26 cellular contexts compared by ENCODE assay signal in the genomic region with DNA sequence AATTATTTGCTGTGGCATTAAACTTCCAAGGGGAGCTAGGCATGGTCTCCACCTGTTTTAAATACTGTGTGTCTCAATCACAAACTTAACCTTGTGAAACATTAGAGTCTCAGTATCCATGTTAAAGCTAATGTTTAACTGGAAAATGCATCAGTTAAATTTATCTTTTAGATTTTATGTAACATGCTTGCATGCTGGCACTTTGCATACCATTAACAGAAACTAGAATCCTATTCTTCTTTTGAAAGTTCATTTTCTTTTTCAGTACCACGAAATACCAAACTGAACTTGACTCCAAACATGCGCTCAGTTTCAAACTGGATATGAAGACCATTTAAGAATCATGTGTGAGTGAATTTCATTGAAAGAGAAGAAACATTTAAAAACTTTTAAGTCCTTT.
"Had no signal": no experiment of that assay in that cellular context is flagged by ENCODE, and none has a peak within 500 bp of the region (broad histone marks: within the 10 kb centered on the region; RNA-seq: fewer than 3 reads in every experiment).

No MANE protein-coding gene starts in this region.

- DNase-seq: dermis blood vessel endothelial cell; effector memory CD4-positive, alpha-beta T cell; erythroblast; esophagus squamous epithelium; foreskin melanocyte; glutamatergic neuron; heart right ventricle; hippocampal formation; immature natural killer cell; islet precursor cell; kidney glomerular epithelial cell; left ventricle myocardium superior; lower lobe of right lung; naive thymus-derived CD8-positive, alpha-beta T cell; occipital lobe; ovary; posterior cingulate gyrus; psoas muscle; right cardiac atrium; sigmoid colon; stimulated activated CD4-positive, alpha-beta T cell treated with anti-CD3 and anti-CD28 coated beads, Interleukin-2, amount 100 ng/mL, for 24 hours; stimulated activated CD4-positive, alpha-beta T cell treated with anti-CD3 and anti-CD28 coated beads, Interleukin-4, amount 100 ng/mL, for 24 hours; stimulated activated naive CD4-positive, alpha-beta T cell treated with Interleukin-2 at 50 U/mL for 16 hours; stomach; thyroid gland had no signal

- H3K4me1 ChIP-seq: esophagus squamous epithelium, heart right ventricle, lower lobe of right lung, psoas muscle, stomach, thyroid gland had no signal

- H3K9me3 ChIP-seq: esophagus squamous epithelium, lower lobe of right lung, ovary, psoas muscle, sigmoid colon, thyroid gland had no signal

- H3K27me3 ChIP-seq: esophagus squamous epithelium, heart right ventricle, ovary, sigmoid colon, stomach, thyroid gland had no signal

- H3K4me3 ChIP-seq: esophagus squamous epithelium, heart right ventricle, lower lobe of right lung, ovary, psoas muscle, sigmoid colon, stomach, thyroid gland had no signal

- H3K27ac ChIP-seq: esophagus squamous epithelium, heart right ventricle, lower lobe of right lung, ovary, psoas muscle, sigmoid colon, stomach, thyroid gland had no signal

- ATAC-seq: heart right ventricle; left ventricle myocardium superior; lower lobe of right lung; naive thymus-derived CD8-positive, alpha-beta T cell; psoas muscle; right cardiac atrium; stimulated activated effector memory CD8-positive, alpha-beta T cell treated with anti-CD3 and anti-CD28 coated beads, Interleukin-12 subunit alpha, Interleukin-12 subunit beta, amount 100 ng/mL, for 72 hours had no signal

- H3K36me3 ChIP-seq: esophagus squamous epithelium, heart right ventricle, lower lobe of right lung, ovary, sigmoid colon, stomach, thyroid gland had no signal
